1 cellular context compared by ENCODE assay signal in the genomic region with DNA sequence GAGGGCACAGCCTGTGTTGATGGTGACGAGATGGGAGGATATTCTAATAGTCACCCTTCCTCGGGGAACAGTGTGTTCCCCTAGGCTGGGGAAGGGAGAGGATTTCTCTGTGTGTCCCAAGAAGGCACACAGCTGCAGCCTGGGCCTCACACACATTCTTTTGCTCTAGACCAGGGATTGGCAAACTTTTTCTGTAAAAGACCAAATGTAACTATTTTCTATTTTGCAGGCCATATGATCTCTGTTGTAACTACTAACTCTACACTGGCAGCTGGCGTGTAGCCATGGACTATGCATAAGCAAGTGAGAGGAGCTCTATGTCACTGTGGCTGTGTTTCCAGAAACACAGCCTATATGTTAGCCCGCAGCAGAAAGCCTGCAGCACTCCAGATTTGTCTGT.
TF ChIP-seq lines count a peak whose summit lies in the region.

No MANE protein-coding gene starts in this region.

TF ChIP-seq in WTC11, 78 proteins besides CTCF, POLR2A, EP300 and RAD21 (continued from another document):
- no peak for TF ChIP-seq USF2 (CRISPR knock-in tag; IDR thresholded peaks at IDR 0.05)
